ENCODE assay signal across 20 cellular contexts in the genomic region with DNA sequence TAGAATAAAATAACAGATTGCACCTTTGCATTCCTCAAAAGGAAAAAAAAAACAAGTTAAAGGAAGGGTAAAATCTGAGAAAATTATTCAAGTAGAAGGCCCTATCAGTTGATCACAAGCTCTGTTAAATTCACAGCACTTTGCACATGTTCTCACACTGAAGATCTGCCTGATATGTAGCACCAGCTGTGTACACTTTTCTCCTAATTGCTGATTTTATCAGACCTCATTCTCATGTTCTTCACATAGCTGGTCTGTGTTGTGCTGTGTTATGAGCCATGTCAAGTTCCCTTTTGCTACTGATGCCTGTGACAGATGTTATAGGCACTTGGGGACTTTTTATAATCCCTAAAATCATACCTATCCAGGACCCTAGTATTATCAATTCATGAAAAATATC.
"Had no signal": no experiment of that assay in that cellular context is flagged by ENCODE, and none has a peak within 500 bp of the region (broad histone marks: within the 10 kb centered on the region; RNA-seq: fewer than 3 reads in every experiment).

No MANE protein-coding gene starts in this region.

- ATAC-seq: activated CD8-positive, alpha-beta memory T cell treated with anti-CD3 and anti-CD28 coated beads, Interleukin-2, amount 10 ng/mL, durations not matched to agents 7 days and 5 days; activated CD8-positive, alpha-beta T cell treated with anti-CD3 and anti-CD28 coated beads, Interleukin-2, amount 10 ng/mL, durations not matched to agents 7 days and 5 days; foreskin keratinocyte; heart left ventricle; left colon; right lobe of liver had no signal

- DNase-seq: activated B cell treated with CpG ODN at 0.5 μM for 24 hours; activated CD4-positive, alpha-beta T cell treated with anti-CD3 and anti-CD28 coated beads, Interleukin-2, amount 50 U/mL, for 1 hour; activated CD8-positive, alpha-beta memory T cell treated with anti-CD3 and anti-CD28 coated beads, Interleukin-2, amount 10 ng/mL, durations not matched to agents 7 days and 5 days; activated CD8-positive, alpha-beta T cell treated with anti-CD3 and anti-CD28 coated beads, Interleukin-2, amount 10 ng/mL, durations not matched to agents 7 days and 5 days; activated T-cell treated with anti-CD3 and anti-CD28 coated beads, Interleukin-2, amount 50 U/mL, for 48 hours; anterior cingulate cortex; dermis blood vessel endothelial cell; effector CD4-positive, alpha-beta T cell; foreskin keratinocyte; heart left ventricle; hypothalamus; immature natural killer cell; kidney; left colon; naive B cell; nephron progenitor cell; ovary; right lobe of liver; stimulated activated CD4-positive, alpha-beta T cell treated with anti-CD3 and anti-CD28 coated beads, Interleukin-2, amount 100 ng/mL, for 48 hours; stimulated activated naive CD4-positive, alpha-beta T cell treated with Interleukin-2 at 50 U/mL for 16 hours had no signal
